ENCODE assay signal across 1 cellular context in the genomic region with DNA sequence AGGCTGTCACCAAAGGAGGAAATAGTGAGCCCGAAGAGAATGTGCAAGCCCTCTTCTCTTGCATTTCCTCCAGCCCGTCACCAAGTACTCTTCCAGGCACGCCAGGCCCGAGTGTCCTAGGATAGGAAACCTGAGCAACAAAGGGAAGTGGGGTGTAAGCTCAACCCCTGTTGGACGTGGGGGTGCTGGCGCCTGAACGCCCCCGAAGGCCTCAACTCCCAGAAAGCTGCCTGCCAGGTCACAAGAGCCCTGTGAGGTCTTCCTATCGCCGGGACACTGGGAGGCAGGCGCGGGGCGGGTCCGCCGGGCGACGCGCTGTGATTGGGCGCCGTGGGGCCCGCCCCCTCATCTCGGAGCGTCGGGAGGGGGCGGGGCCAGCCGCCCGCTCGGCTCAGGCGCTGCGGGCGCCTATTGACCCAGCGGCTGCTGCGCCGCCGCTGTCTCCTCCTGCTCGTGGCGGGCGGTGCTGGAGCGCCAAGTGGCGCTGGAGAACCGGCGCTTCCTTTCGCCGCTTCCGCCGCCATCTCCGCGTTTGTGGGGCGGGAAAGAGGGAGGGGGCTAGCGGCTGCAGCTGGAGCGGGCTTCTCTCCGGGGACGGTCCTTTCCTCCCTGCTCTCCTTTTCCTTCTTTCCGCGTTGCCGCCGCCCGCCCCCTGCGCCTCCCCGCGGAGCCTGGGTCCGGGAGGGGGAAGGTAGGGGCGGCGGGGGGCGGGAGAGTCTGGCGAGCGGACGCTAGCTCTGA.
TF ChIP-seq lines count a peak whose summit lies in the region.

No MANE protein-coding gene starts in this region.

TF ChIP-seq in HEK293, 187 proteins besides CTCF, POLR2A, EP300 and RAD21 (continued from another document and continues in another):
- no peak for TF ChIP-seq KLF9 (tag by site-specific recombination; IDR thresholded peaks at IDR 0.05; ENCODE audit: low read depth)
- TF ChIP-seq ZNF362 (tag by site-specific recombination; IDR thresholded peaks at IDR 0.05) = no peak
- peak; percentile 98 for TF ChIP-seq KLF10 (tag by site-specific recombination; IDR thresholded peaks at IDR 0.05)
- TF ChIP-seq ZNF335 (tag by site-specific recombination; conservative IDR thresholded peaks at IDR 0.05) = peak; percentile 92
- TF ChIP-seq, protein P1, sequence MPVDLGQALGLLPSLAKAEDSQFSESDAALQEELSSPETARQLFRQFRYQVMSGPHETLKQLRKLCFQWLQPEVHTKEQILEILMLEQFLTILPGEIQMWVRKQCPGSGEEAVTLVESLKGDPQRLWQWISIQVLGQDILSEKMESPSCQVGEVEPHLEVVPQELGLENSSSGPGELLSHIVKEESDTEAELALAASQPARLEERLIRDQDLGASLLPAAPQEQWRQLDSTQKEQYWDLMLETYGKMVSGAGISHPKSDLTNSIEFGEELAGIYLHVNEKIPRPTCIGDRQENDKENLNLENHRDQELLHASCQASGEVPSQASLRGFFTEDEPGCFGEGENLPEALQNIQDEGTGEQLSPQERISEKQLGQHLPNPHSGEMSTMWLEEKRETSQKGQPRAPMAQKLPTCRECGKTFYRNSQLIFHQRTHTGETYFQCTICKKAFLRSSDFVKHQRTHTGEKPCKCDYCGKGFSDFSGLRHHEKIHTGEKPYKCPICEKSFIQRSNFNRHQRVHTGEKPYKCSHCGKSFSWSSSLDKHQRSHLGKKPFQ (tag by site-specific recombination; IDR thresholded peaks at IDR 0.05) = no peak
- peak; percentile 39; the same call in 1 of the 2 replicates for TF ChIP-seq SCRT2 (tag by site-specific recombination; IDR thresholded peaks at IDR 0.05)
- TF ChIP-seq ZNF600 (tag by site-specific recombination; IDR thresholded peaks at IDR 0.05) = no peak
- TF ChIP-seq, protein P2, sequence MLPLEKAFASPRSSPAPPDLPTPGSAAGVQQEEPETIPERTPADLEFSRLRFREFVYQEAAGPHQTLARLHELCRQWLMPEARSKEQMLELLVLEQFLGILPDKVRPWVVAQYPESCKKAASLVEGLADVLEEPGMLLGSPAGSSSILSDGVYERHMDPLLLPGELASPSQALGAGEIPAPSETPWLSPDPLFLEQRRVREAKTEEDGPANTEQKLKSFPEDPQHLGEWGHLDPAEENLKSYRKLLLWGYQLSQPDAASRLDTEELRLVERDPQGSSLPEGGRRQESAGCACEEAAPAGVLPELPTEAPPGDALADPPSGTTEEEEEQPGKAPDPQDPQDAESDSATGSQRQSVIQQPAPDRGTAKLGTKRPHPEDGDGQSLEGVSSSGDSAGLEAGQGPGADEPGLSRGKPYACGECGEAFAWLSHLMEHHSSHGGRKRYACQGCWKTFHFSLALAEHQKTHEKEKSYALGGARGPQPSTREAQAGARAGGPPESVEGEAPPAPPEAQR (tag by site-specific recombination; IDR thresholded peaks at IDR 0.05) = no peak
- TF ChIP-seq, protein P3, sequence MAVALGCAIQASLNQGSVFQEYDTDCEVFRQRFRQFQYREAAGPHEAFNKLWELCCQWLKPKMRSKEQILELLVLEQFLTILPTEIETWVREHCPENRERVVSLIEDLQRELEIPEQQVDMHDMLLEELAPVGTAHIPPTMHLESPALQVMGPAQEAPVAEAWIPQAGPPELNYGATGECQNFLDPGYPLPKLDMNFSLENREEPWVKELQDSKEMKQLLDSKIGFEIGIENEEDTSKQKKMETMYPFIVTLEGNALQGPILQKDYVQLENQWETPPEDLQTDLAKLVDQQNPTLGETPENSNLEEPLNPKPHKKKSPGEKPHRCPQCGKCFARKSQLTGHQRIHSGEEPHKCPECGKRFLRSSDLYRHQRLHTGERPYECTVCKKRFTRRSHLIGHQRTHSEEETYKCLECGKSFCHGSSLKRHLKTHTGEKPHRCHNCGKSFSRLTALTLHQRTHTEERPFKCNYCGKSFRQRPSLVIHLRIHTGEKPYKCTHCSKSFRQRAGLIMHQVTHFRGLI (tag by site-specific recombination; IDR thresholded peaks at IDR 0.05) = no peak
- TF ChIP-seq ZSCAN30 (tag by site-specific recombination; IDR thresholded peaks at IDR 0.05) = peak; percentile 64
- TF ChIP-seq ZNF350 (tag by site-specific recombination; IDR thresholded peaks at IDR 0.05) = no peak
- TF ChIP-seq ZNF24 (tag by site-specific recombination; IDR thresholded peaks at IDR 0.05) = no peak
- TF ChIP-seq PBX3 (CRISPR knock-in tag; IDR thresholded peaks at IDR 0.05) = no peak
- peak; percentile 67; the same call in 1 of the 2 replicates for TF ChIP-seq YY1 (tag by site-specific recombination; IDR thresholded peaks at IDR 0.05)
- no peak for TF ChIP-seq ZNF585B (tag by site-specific recombination; IDR thresholded peaks at IDR 0.05)
- TF ChIP-seq ZEB2 (tag by site-specific recombination; IDR thresholded peaks at IDR 0.05) = peak; percentile 80
- TF ChIP-seq RBAK (tag by site-specific recombination; IDR thresholded peaks at IDR 0.05) = no peak
- no peak; the same call in 1 of the 2 replicates for TF ChIP-seq ZNF324 (tag by site-specific recombination; IDR thresholded peaks at IDR 0.05)
- TF ChIP-seq ZNF660 (tag by site-specific recombination; IDR thresholded peaks at IDR 0.05) = 0 out of 2 replicates have a peak, but pooled peaks have one; percentile 10
- no peak for TF ChIP-seq PRDM6 (tag by site-specific recombination; IDR thresholded peaks at IDR 0.05)
- TF ChIP-seq ZNF621 (tag by site-specific recombination; IDR thresholded peaks at IDR 0.05) = no peak
- TF ChIP-seq ZBTB44 (tag by site-specific recombination; IDR thresholded peaks at IDR 0.05) = no peak
- TF ChIP-seq ZNF175 (tag by site-specific recombination; IDR thresholded peaks at IDR 0.05) = no peak
- TF ChIP-seq ZNF169 (tag by site-specific recombination; IDR thresholded peaks at IDR 0.05) = no peak
- TF ChIP-seq ZNF473 (tag by site-specific recombination; IDR thresholded peaks at IDR 0.05) = no peak
- TF ChIP-seq ZNF561 (tag by site-specific recombination; IDR thresholded peaks at IDR 0.05; ENCODE audit: borderline replicate concordance) = no peak
- TF ChIP-seq ZNF549 (tag by site-specific recombination; IDR thresholded peaks at IDR 0.05) = no peak
- TF ChIP-seq, protein P4, sequence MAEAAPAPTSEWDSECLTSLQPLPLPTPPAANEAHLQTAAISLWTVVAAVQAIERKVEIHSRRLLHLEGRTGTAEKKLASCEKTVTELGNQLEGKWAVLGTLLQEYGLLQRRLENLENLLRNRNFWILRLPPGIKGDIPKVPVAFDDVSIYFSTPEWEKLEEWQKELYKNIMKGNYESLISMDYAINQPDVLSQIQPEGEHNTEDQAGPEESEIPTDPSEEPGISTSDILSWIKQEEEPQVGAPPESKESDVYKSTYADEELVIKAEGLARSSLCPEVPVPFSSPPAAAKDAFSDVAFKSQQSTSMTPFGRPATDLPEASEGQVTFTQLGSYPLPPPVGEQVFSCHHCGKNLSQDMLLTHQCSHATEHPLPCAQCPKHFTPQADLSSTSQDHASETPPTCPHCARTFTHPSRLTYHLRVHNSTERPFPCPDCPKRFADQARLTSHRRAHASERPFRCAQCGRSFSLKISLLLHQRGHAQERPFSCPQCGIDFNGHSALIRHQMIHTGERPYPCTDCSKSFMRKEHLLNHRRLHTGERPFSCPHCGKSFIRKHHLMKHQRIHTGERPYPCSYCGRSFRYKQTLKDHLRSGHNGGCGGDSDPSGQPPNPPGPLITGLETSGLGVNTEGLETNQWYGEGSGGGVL (tag by site-specific recombination; IDR thresholded peaks at IDR 0.05) = peak; percentile 91
- no peak for TF ChIP-seq ZNF677 (tag by site-specific recombination; IDR thresholded peaks at IDR 0.05)
- TF ChIP-seq ZNF555 (tag by site-specific recombination; conservative IDR thresholded peaks at IDR 0.05) = no peak
- no peak for TF ChIP-seq ZNF138 (tag by site-specific recombination; IDR thresholded peaks at IDR 0.05; ENCODE audit: borderline replicate concordance)
- no peak for TF ChIP-seq ZNF843 (tag by site-specific recombination; IDR thresholded peaks at IDR 0.05)
- no peak for TF ChIP-seq ZNF544 (tag by site-specific recombination; IDR thresholded peaks at IDR 0.05)
- TF ChIP-seq ZFHX2 (tag by site-specific recombination; conservative IDR thresholded peaks at IDR 0.05) = peak; percentile 28; the same call in 1 of the 2 replicates
- TF ChIP-seq ZNF423 (tag by site-specific recombination; IDR thresholded peaks at IDR 0.05) = 0 out of 2 replicates have a peak, but pooled peaks have one; percentile 9
- TF ChIP-seq ZNF521 (tag by site-specific recombination; IDR thresholded peaks at IDR 0.05) = no peak
- TF ChIP-seq ZNF416 (tag by site-specific recombination; IDR thresholded peaks at IDR 0.05) = no peak
- TF ChIP-seq ZNF184 (tag by site-specific recombination; IDR thresholded peaks at IDR 0.05) = no peak
- TF ChIP-seq ZXDB (tag by site-specific recombination; IDR thresholded peaks at IDR 0.05) = no peak; the same call in 1 of the 2 replicates
- 0 out of 2 replicates have a peak, but pooled peaks have one; percentile 12 for TF ChIP-seq ZNF10 (tag by site-specific recombination; IDR thresholded peaks at IDR 0.05)
- TF ChIP-seq AEBP2 (tag by site-specific recombination; IDR thresholded peaks at IDR 0.05; ENCODE audit: borderline replicate concordance) = no peak
- no peak for TF ChIP-seq ZNF404 (tag by site-specific recombination; IDR thresholded peaks at IDR 0.05)
- TF ChIP-seq KLF1 (tag by site-specific recombination; IDR thresholded peaks at IDR 0.05) = no peak
- TF ChIP-seq PRDM10 (tag by site-specific recombination; IDR thresholded peaks at IDR 0.05) = peak; percentile 74
